8 cellular contexts compared by ENCODE assay signal in genomic region chr4:174283507-174284180, GRCh38. TPM values are rescaled to one million over a fixed set of nuclear protein-coding genes. Genes with fewer than 3 reads are reported as not detected.
DNase-seq lines count a peak whose midpoint lies in the region; ATAC-seq and TF ChIP-seq lines count a peak whose summit lies in the region.

CEP44 (plus strand) TSS chr4:174283911; CDS start chr4:174299122, 15,211 bp downstream.
FBXO8 (minus strand) TSS chr4:174283667; CDS start chr4:174263092, 20,575 bp downstream.

- H3K27ac ChIP-seq in C4-2B (peak within 1 kb of the TSS; percentile 88), ectodermal cell (ENCODE audit: insufficient read depth, low read depth, low read length, poor library complexity, severe bottlenecking) (peak within 1 kb of the TSS; percentile 88), lung (ENCODE audit: low read depth in 1 of 2, low read length in 1 of 2) (peak within 1 kb of the TSS; percentile 93 to 99)

- TF ChIP-seq CTCF in C4-2B (conservative IDR thresholded peaks at IDR 0.05) (no peak), lung (IDR thresholded peaks at IDR 0.05; ENCODE audit: control extremely low read depth, extremely low read depth) (no peak)
- TF ChIP-seq CTCF in activated CD8-positive, alpha-beta T cell treated with anti-CD3 and anti-CD28 coated beads for 36 hours (IDR thresholded peaks at IDR 0.05): no peak

- ATAC-seq in GM19324 (IDR thresholded peaks at IDR 0.05; ENCODE audit: low FRiP score, unreplicated experiment) (peak; percentile 69), HG03469 (IDR thresholded peaks at IDR 0.05; ENCODE audit: unreplicated experiment) (peak; percentile 30), lung (ENCODE audit: insufficient read depth, low FRiP score) (peak; percentile 84)
- peak; percentile 64 for ATAC-seq in activated CD8-positive, alpha-beta T cell treated with anti-CD3 and anti-CD28 coated beads for 36 hours

- H3K4me1 ChIP-seq in ectodermal cell (ENCODE audit: control insufficient read depth, insufficient read depth, low read length) (no peaks in the 10 kb centered on the region), lung (ENCODE audit: control insufficient read depth in 2 of 2, insufficient read depth in 2 of 2, low read length in 2 of 2) (peaks cover 3 to 10% of the 10 kb centered on the region in 2 donors)

- H3K9me3 Mint-ChIP-seq in activated CD8-positive, alpha-beta T cell treated with anti-CD3 and anti-CD28 coated beads for 36 hours: no peaks in the 10 kb centered on the region

- H3K27me3 Mint-ChIP-seq in activated CD8-positive, alpha-beta T cell treated with anti-CD3 and anti-CD28 coated beads for 36 hours: no peaks in the 10 kb centered on the region

- no peaks in the 10 kb centered on the region for H3K27me3 ChIP-seq in ectodermal cell (ENCODE audit: control insufficient read depth, insufficient read depth, low read length, poor library complexity, severe bottlenecking)
- no peaks in the 10 kb centered on the region for H3K27me3 ChIP-seq in lung (ENCODE audit: control insufficient read depth, insufficient read depth)

- H3K4me1 Mint-ChIP-seq in activated CD8-positive, alpha-beta T cell treated with anti-CD3 and anti-CD28 coated beads for 36 hours (ENCODE audit: low read depth): peaks cover 69% of the 10 kb centered on the region

- DNase-seq in NCI-H82 (lab: John Stamatoyannopoulos, UW) (peak; percentile 77), lung (ENCODE audit: low spot score) (peak; percentile 69)
- peak; percentile 71 for DNase-seq in activated CD8-positive, alpha-beta T cell treated with anti-CD3 and anti-CD28 coated beads for 36 hours
- DNase-seq in stimulated activated CD4-positive, alpha-beta T cell treated with anti-CD3 and anti-CD28 coated beads, TNF-alpha, amount 100 ng/mL, for 24 hours (ENCODE audit: low read depth in 3 of 3): peak; percentile 36 to 53 (median 48)

- H3K36me3 Mint-ChIP-seq in activated CD8-positive, alpha-beta T cell treated with anti-CD3 and anti-CD28 coated beads for 36 hours (ENCODE audit: low read depth): peaks cover 13% of the 10 kb centered on the region

- POLR2A ChIA-PET in activated CD8-positive, alpha-beta T cell treated with anti-CD3 and anti-CD28 coated beads for 36 hours (lab: Charles Lee): interaction anchor here (0.9 to 1.3 kb wide), 4 partner anchors 9 to 34 kb away, joined by 3 to 7 read pairs (median 4); no protein-coding TSS in a partner anchor

- H3K4me3 ChIP-seq in ectodermal cell (ENCODE audit: insufficient read depth, low read depth, low read length) (peak within 1 kb of the TSS; percentile 99), lung (peak within 1 kb of the TSS; percentile 93)

- 0% methylated on average over 39 of the region's 39 CpGs for WGBS in ectodermal cell, 2 experiments
- WGBS in lung, 2 donors: 0 to 1% methylated on average over 39 of the region's 39 CpGs

- H3K9me3 ChIP-seq in ectodermal cell (ENCODE audit: control insufficient read depth, low read length) (no peaks in the 10 kb centered on the region), lung (ENCODE audit: control insufficient read depth in 2 of 2, insufficient read depth in 1 of 2, low read length in 1 of 2) (peaks cover 0 to 2% of the 10 kb centered on the region in 2 donors)

- intact Hi-C loops in activated CD8-positive, alpha-beta T cell treated with anti-CD3 and anti-CD28 coated beads for 36 hours (cut with micrococcal nuclease): no loop called here

- peak within 1 kb of the TSS; percentile 99 for H3K27ac Mint-ChIP-seq in activated CD8-positive, alpha-beta T cell treated with anti-CD3 and anti-CD28 coated beads for 36 hours

- CTCF ChIA-PET in activated CD8-positive, alpha-beta T cell treated with anti-CD3 and anti-CD28 coated beads for 36 hours (lab: Charles Lee): interaction anchor here (0.9 kb wide), 1 partner anchor 16 kb away, joined by 3 read pairs; no protein-coding TSS in a partner anchor

- H3K36me3 ChIP-seq in ectodermal cell (ENCODE audit: control insufficient read depth, insufficient read depth, low read length) (no peaks in the 10 kb centered on the region), lung (ENCODE audit: control insufficient read depth in 2 of 2, insufficient read depth in 2 of 2, low read length in 2 of 2) (no peaks in the 10 kb centered on the region)

- H3K4me3 Mint-ChIP-seq in activated CD8-positive, alpha-beta T cell treated with anti-CD3 and anti-CD28 coated beads for 36 hours: peak within 1 kb of the TSS; percentile 98

RNA-seq across cellular contexts. Expression of gene CEP44, which starts in this region (rescaled TPM):
- total RNA-seq in activated CD8-positive, alpha-beta T cell treated with anti-CD3 and anti-CD28 coated beads for 36 hours: 10 to 100 TPM; 29.3 to 30.2 TPM
- 26.4 TPM for polyA plus RNA-seq in ectodermal cell (2013, experiment 1 of 4)
- polyA plus RNA-seq in ectodermal cell (2013, experiment 2 of 4): 19.6 TPM
- polyA plus RNA-seq in ectodermal cell (2013, experiment 3 of 4): 20.4 TPM
- polyA plus RNA-seq in ectodermal cell (2013, experiment 4 of 4): 23.6 TPM
- total RNA-seq in lung: 10 to 100 TPM; 15.5 to 49.5 TPM
- 1 to 10 TPM; 5.1 to 7.9 TPM for polyA plus RNA-seq in lung

RNA-seq across cellular contexts. Expression of gene FBXO8, which starts in this region (rescaled TPM):
- total RNA-seq in activated CD8-positive, alpha-beta T cell treated with anti-CD3 and anti-CD28 coated beads for 36 hours: 10 to 100 TPM; 15.1 to 19.1 TPM
- polyA plus RNA-seq in ectodermal cell (2013, experiment 1 of 4): 13.6 TPM
- polyA plus RNA-seq in ectodermal cell (2013, experiment 2 of 4): 11.8 TPM
- 14.5 TPM for polyA plus RNA-seq in ectodermal cell (2013, experiment 3 of 4)
- 18.1 TPM for polyA plus RNA-seq in ectodermal cell (2013, experiment 4 of 4)
- 10 to 100 TPM; 26.6 to 48.0 TPM for total RNA-seq in lung
- polyA plus RNA-seq in lung: 10 to 100 TPM; 15.6 to 17.9 TPM

Comparison
In these comparisons a context has a peak if more than half of its experiments do, and no peak if none do; other contexts are left out.
1. Peak in every context shown above with its lines: DNase-seq, ATAC-seq, H3K4me3 ChIP-seq and H3K27ac ChIP-seq.
2. ATAC-seq: peak in every context shown above with its lines; median percentile 84 in lung; 69 in GM19324; 64 in activated CD8-positive, alpha-beta T cell treated with anti-CD3 and anti-CD28 coated beads for 36 hours; 30 in HG03469.